In the genomic region with DNA sequence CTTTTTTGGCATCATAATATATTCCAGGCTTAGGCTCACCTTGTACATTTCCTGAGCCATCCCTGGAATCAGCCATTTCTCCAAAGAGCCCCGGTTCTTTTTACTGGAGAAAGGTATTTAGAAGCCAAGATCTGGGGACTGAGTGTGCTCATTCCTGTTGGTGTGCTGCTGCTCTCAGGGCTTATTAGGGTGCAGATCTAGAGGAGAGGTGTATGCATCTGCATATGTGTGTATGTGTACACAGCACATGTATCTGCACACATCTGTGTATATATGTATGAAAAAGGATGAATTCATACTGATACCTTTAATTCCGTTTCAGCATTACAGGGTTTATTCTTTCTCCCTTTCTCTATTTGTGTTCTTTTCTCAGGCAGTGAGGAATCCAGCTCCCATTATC, we compare ENCODE assay signal across 25 cellular contexts.
"Had no signal": no experiment of that assay in that cellular context is flagged by ENCODE, and none has a peak within 500 bp of the region (broad histone marks: within the 10 kb centered on the region; RNA-seq: fewer than 3 reads in every experiment).

No MANE protein-coding gene starts in this region.

- H3K27ac Mint-ChIP-seq: mesothelial cell of epicardium had no signal

- H3K4me1 ChIP-seq: colonic mucosa, pancreas, prostate gland, vagina had no signal

- H3K4me3 Mint-ChIP-seq: mesothelial cell of epicardium, naive B cell, neural crest cell had no signal

- H3K27ac ChIP-seq: colonic mucosa, pancreas, prostate gland, stomach, thyroid gland, upper lobe of left lung, vagina had no signal

- H3K9me3 ChIP-seq: colonic mucosa, pancreas, prostate gland, thyroid gland, upper lobe of left lung, vagina had no signal

- H3K27me3 Mint-ChIP-seq: naive B cell had no signal

- H3K9me3 Mint-ChIP-seq: naive B cell had no signal

- DNase-seq: activated CD4-positive, alpha-beta T cell treated with anti-CD3 and anti-CD28 coated beads, Interleukin-2, amount 50 U/mL, for 4 hours; activated CD4-positive, CD25-positive, alpha-beta regulatory T cell treated with anti-CD3 and anti-CD28 coated beads, Interleukin-2, amount 50 U/mL, for 72 hours; activated gamma-delta T cell treated with Interleukin-2 at 50 U/mL for 16 hours; activated naive CD4-positive, alpha-beta T cell treated with anti-CD3 and anti-CD28 coated beads, Interleukin-2, amount 50 U/mL, for 16 hours; activated T-cell treated with anti-CD3 and anti-CD28 coated beads for 4 hours; anterior cingulate cortex; cerebellar nuclear complex; colonic mucosa; effector CD8-positive, alpha-beta T cell; head of caudate nucleus; hippocampal formation; naive B cell; nucleus accumbens; pancreas; retina; stimulated activated CD4-positive, alpha-beta T cell treated with anti-CD3 and anti-CD28 coated beads, Interleukin-15, amount 100 ng/mL, for 24 hours; stimulated activated CD4-positive, alpha-beta T cell treated with anti-CD3 and anti-CD28 coated beads, Interleukin-2, amount 100 ng/mL, for 48 hours; stomach; T1000; thyroid gland; upper lobe of left lung had no signal

- H3K27me3 ChIP-seq: colonic mucosa, pancreas, stomach, thyroid gland, upper lobe of left lung, vagina had no signal

- H3K36me3 ChIP-seq: colonic mucosa, prostate gland had no signal

- H3K4me3 ChIP-seq: colonic mucosa, pancreas, prostate gland, stomach, thyroid gland, upper lobe of left lung, vagina had no signal

- ATAC-seq: pancreas had no signal
